In the genomic region with DNA sequence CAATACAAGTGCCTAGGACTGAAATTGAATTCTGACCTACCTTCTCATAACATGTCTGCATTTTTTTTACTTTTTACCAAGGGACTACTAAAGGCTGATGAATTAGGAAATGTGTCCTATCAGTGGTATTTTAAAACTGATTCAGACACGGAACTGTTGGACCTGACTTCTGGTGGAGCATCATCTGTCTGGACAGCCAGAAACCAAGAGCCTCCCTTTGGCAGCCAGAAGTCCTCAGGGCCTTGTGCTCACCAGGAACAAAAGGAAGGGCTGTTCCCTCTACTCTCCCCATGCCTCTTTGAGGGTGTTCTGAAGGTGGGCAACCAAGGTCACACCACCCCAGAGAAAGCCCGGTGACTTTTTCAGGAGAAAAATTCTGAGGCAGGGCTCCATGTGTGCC, we compare ENCODE assay signal across 18 cellular contexts.
A peak's percentile ranks its signal among the peaks of the same experiment; 100 is the strongest.
DNase-seq lines count a peak whose midpoint lies in the region; ATAC-seq, FAIRE-seq and TF ChIP-seq lines count a peak whose summit lies in the region.
"Had no signal": no experiment of that assay in that cellular context is flagged by ENCODE, and none has a peak within 500 bp of the region (broad histone marks: within the 10 kb centered on the region; RNA-seq: fewer than 3 reads in every experiment).

No MANE protein-coding gene starts in this region.

- TF ChIP-seq CTCF in PC-9 (conservative IDR thresholded peaks at IDR 0.05) (no peak), endothelial cell of umbilical vein (IDR thresholded peaks at IDR 0.05; ENCODE audit: extremely low read depth in 1 of 2, insufficient read depth in 1 of 2, low read depth in 1 of 2, low read length in 2 of 2) (no peak), mesothelial cell of epicardium (IDR thresholded peaks at IDR 0.05; ENCODE audit: unreplicated experiment) (no peak), thoracic aorta (IDR thresholded peaks at IDR 0.05) (no peak)

- H3K9me2 ChIP-seq in PC-9 (ENCODE audit: insufficient read depth), result no peaks in the 10 kb centered on the region

- no peak for FAIRE-seq in endothelial cell of umbilical vein (lab: Jason Lieb, UNC)
- FAIRE-seq: bronchial epithelial cell, endometrium had no signal

- H3K9me3 ChIP-seq in PC-9 (ENCODE audit: insufficient read depth, low read depth) (no peaks in the 10 kb centered on the region), endothelial cell of umbilical vein (replicated peaks; ENCODE audit: control insufficient read depth, insufficient read depth, low read length) (no peaks in the 10 kb centered on the region), thoracic aorta (no peaks in the 10 kb centered on the region)

- H3K79me2 ChIP-seq in PC-9 (ENCODE audit: low read depth), result peaks cover 83% of the 10 kb centered on the region
- H3K79me2 ChIP-seq in endothelial cell of umbilical vein (ENCODE audit: control insufficient read depth, insufficient read depth, low read length), result peaks cover 8% of the 10 kb centered on the region

- no peaks in the 10 kb centered on the region for H3K36me3 Mint-ChIP-seq in mesothelial cell of epicardium

- POLR2A ChIA-PET in PC-9 (lab: Charles Lee; ENCODE audit: unreplicated experiment), result no interaction called here
- POLR2A ChIA-PET in endothelial cell of umbilical vein (lab: Charles Lee), result no interaction called here

- no peaks in the 10 kb centered on the region for H3K9me3 Mint-ChIP-seq in mesothelial cell of epicardium
- H3K9me3 Mint-ChIP-seq: neural crest cell had no signal

- H3K27ac ChIP-seq in PC-9, result peak overlapping the region; percentile 98
- peak overlapping the region; percentile 86 for H3K27ac ChIP-seq in endothelial cell of umbilical vein (ENCODE audit: insufficient read depth, low read depth, low read length)
- peak overlapping the region; percentile 26 to 58 for H3K27ac ChIP-seq in thoracic aorta

- H3K4me1 ChIP-seq in PC-9 (replicated peaks; ENCODE audit: insufficient read depth), result peaks cover 69% of the 10 kb centered on the region
- H3K4me1 ChIP-seq in endothelial cell of umbilical vein (ENCODE audit: control insufficient read depth, extremely low read depth, insufficient read depth, low read length), result peaks cover 15% of the 10 kb centered on the region
- peaks cover 31 to 58% of the 10 kb centered on the region in 2 donors for H3K4me1 ChIP-seq in thoracic aorta (ENCODE audit: control insufficient read depth in 1 of 2, low read depth in 2 of 2)

- H3K4me3 ChIP-seq in PC-9, result peak overlapping the region; percentile 13; the same call in 1 of the 2 replicates
- H3K4me3 ChIP-seq in endothelial cell of umbilical vein (replicated peaks in 1 of 3; ENCODE audit: insufficient read depth in 1 of 3, low read depth in 1 of 3, low read length in 3 of 3), result no peak overlapping the region
- no peak overlapping the region for H3K4me3 ChIP-seq in thoracic aorta

- peak overlapping the region; percentile 95 for H3K27ac Mint-ChIP-seq in mesothelial cell of epicardium
- H3K27ac Mint-ChIP-seq: activated CD8-positive, alpha-beta T cell treated with anti-CD3 and anti-CD28 coated beads, Interleukin-2, amount 10 ng/mL, durations not matched to agents 7 days and 5 days; B cell had no signal

- intact Hi-C loops in PC-9 (cut with micrococcal nuclease; ENCODE audit: unreplicated experiment) (loop anchor here (1.0 to 10.0 kb wide), 2 partner anchors 25 to 91 kb away; no protein-coding TSS in a partner anchor), endothelial cell of umbilical vein (cut with micrococcal nuclease) (loop anchor here (2.0 kb wide), 1 partner anchor 31 kb away; no protein-coding TSS in a partner anchor)

- BruUV-seq in PC-9 (replicated peaks; lab: Mats Ljungman, UMichigan), result no TSS peak
- no TSS peak for BruUV-seq in endothelial cell of umbilical vein (replicated peaks; lab: Mats Ljungman, UMichigan)

- H3K36me3 ChIP-seq in PC-9 (ENCODE audit: low read depth) (no peaks in the 10 kb centered on the region), endothelial cell of umbilical vein (ENCODE audit: control insufficient read depth in 2 of 2, extremely low read depth in 1 of 2, insufficient read depth in 2 of 2, low read length in 2 of 2) (no peaks in the 10 kb centered on the region), thoracic aorta (no peaks in the 10 kb centered on the region)

- H2AFZ ChIP-seq in PC-9 (no peak overlapping the region), endothelial cell of umbilical vein (ENCODE audit: low read depth, low read length) (no peak overlapping the region)

- H4K20me1 ChIP-seq in PC-9 (ENCODE audit: insufficient read depth) (no peaks in the 10 kb centered on the region), endothelial cell of umbilical vein (replicated peaks; ENCODE audit: control insufficient read depth, extremely low read depth, insufficient read depth, low read length) (no peaks in the 10 kb centered on the region)

- dilution Hi-C loops in endothelial cell of umbilical vein (cut with MboI; ENCODE audit: extremely low pct_ligation_motif_present, low sequenced_read_pairs), result no loop called here

- H3K9me1 ChIP-seq in endothelial cell of umbilical vein (replicated peaks; ENCODE audit: control insufficient read depth, extremely low read depth, insufficient read depth, low read length), result no peaks in the 10 kb centered on the region

- no peak for DNase-seq in PC-9
- no peak for DNase-seq in endothelial cell of umbilical vein (ENCODE audit: low read depth, low spot score)
- DNase-seq in mesothelial cell of epicardium (ENCODE audit: low spot score in 2 of 2, unreplicated experiment in 2 of 2), result no peak
- no peak for DNase-seq in thoracic aorta (ENCODE audit: low spot score)
- no peak for DNase-seq in SHP77 (lab: John Stamatoyannopoulos, UW)
- DNase-seq: activated CD8-positive, alpha-beta T cell treated with anti-CD3 and anti-CD28 coated beads, Interleukin-2, amount 10 ng/mL, durations not matched to agents 7 days and 5 days; activated effector memory CD4-positive, alpha-beta T cell treated with anti-CD3 and anti-CD28 coated beads, Interleukin-2, amount 50 U/mL, for 16 hours; HCEC 1CT; Karpas-422; NCI-H1694; SIG-M5 had no signal

- H3K4me3 Mint-ChIP-seq in mesothelial cell of epicardium, result no peak overlapping the region
- H3K4me3 Mint-ChIP-seq: activated CD8-positive, alpha-beta T cell treated with anti-CD3 and anti-CD28 coated beads, Interleukin-2, amount 10 ng/mL, durations not matched to agents 7 days and 5 days; B cell; neural crest cell had no signal

- no peaks in the 10 kb centered on the region for H3K27me3 Mint-ChIP-seq in mesothelial cell of epicardium (ENCODE audit: low read depth)
- H3K27me3 Mint-ChIP-seq: B cell had no signal

- TF ChIP-seq POLR2A in endothelial cell of umbilical vein (IDR thresholded peaks at IDR 0.05; ENCODE audit: low read depth, low read length), result no peak

- ATAC-seq in thoracic aorta (ENCODE audit: insufficient number of reproducible peaks, low FRiP score, low read depth), result no peak
- ATAC-seq in GM18498 (IDR thresholded peaks at IDR 0.05; ENCODE audit: unreplicated experiment), result no peak
- ATAC-seq in GM21381 (IDR thresholded peaks at IDR 0.05; ENCODE audit: unreplicated experiment), result no peak
- ATAC-seq in GM19023 (IDR thresholded peaks at IDR 0.05; ENCODE audit: unreplicated experiment), result no peak
- ATAC-seq: activated CD8-positive, alpha-beta T cell treated with anti-CD3 and anti-CD28 coated beads, Interleukin-2, amount 10 ng/mL, durations not matched to agents 7 days and 5 days had no signal

- H3K4me2 ChIP-seq in PC-9 (peak overlapping the region; percentile 75), endothelial cell of umbilical vein (ENCODE audit: insufficient read depth, low read length) (no peak overlapping the region)

- peaks cover 96% of the 10 kb centered on the region for H3K4me1 Mint-ChIP-seq in mesothelial cell of epicardium

- peak overlapping the region; percentile 57 for H3K9ac ChIP-seq in endothelial cell of umbilical vein (replicated peaks; ENCODE audit: extremely low read depth, insufficient read depth, low read length)

- H3K27me3 ChIP-seq in PC-9 (ENCODE audit: insufficient read depth, low read depth), result no peaks in the 10 kb centered on the region
- no peaks in the 10 kb centered on the region for H3K27me3 ChIP-seq in endothelial cell of umbilical vein (ENCODE audit: control insufficient read depth in 2 of 2, insufficient read depth in 2 of 2, low read length in 2 of 2)
- no peaks in the 10 kb centered on the region for H3K27me3 ChIP-seq in thoracic aorta (replicated peaks; ENCODE audit: insufficient read depth)

- H3F3A ChIP-seq in PC-9 (ENCODE audit: insufficient read depth, low read depth), result peaks cover 33% of the 10 kb centered on the region

- CTCF ChIA-PET in PC-9 (lab: Charles Lee), result no interaction called here
- CTCF ChIA-PET in endothelial cell of umbilical vein (lab: Charles Lee), result interaction anchor here (1.5 to 2.1 kb wide), 4 partner anchors 12 to 91 kb away, joined by 4 to 24 read pairs (median 6); no protein-coding TSS in a partner anchor

TF ChIP-seq in endothelial cell of umbilical vein, 7 proteins besides CTCF, POLR2A, EP300 and RAD21:
- TF ChIP-seq, protein P1, sequence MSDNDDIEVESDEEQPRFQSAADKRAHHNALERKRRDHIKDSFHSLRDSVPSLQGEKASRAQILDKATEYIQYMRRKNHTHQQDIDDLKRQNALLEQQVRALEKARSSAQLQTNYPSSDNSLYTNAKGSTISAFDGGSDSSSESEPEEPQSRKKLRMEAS (IDR thresholded peaks at IDR 0.05; ENCODE audit: insufficient read depth, insufficient read length), result no peak
- TF ChIP-seq FOS (IDR thresholded peaks at IDR 0.05; ENCODE audit: borderline replicate concordance, insufficient read depth, low read length) (no peak), MYC (IDR thresholded peaks at IDR 0.05; ENCODE audit: low read depth, low read length) (no peak), EZH2 (IDR thresholded peaks at IDR 0.05; ENCODE audit: borderline replicate concordance, low read depth, low read length, severe bottlenecking) (no peak), JUN (IDR thresholded peaks at IDR 0.05; ENCODE audit: borderline replicate concordance, insufficient read depth, insufficient read length, low read depth) (no peak), POLR2AphosphoS5 (IDR thresholded peaks at IDR 0.05; ENCODE audit: insufficient read depth, low read depth, low read length) (no peak)
TF ChIP-seq in endothelial cell of umbilical vein: peak in this region for 0.

Comparison
In these comparisons a context has a peak if more than half of its experiments do, and no peak if none do; other contexts are left out.
1. H3K27ac ChIP-seq: peak in every context shown above with its lines; median percentile 98 in PC-9; 86 in endothelial cell of umbilical vein; 42 in thoracic aorta.